In the genomic region with DNA sequence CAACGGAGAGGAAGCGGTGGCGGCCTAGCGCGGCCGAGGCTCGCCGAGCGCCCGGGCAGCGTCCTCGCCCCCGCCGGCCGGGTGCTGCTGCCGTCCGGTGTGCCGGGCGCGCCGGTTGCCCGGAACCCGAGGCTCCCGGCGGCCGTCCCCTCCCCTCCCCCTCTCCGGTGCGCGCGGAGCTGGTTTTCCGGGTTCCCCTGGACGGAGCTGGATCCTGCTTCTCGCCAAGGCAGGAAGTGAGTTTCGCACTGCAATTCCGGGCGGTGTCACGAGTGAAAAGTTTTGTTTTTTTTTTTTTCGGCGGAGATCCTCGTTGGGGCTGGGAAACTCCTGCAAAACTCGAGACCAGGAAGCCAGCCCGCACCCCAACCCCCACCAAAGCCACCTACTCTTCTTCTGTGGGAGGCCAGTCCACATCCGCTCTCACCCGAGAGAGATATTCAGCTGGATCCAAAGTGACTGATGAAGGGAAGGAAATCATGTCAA, we compare ENCODE assay signal across 8 cellular contexts. TPM values are rescaled to one million over a fixed set of nuclear protein-coding genes. Genes with fewer than 3 reads are reported as not detected.
DNase-seq lines count a peak whose midpoint lies in the region; ATAC-seq lines count a peak whose summit lies in the region.

A gene with protein sequence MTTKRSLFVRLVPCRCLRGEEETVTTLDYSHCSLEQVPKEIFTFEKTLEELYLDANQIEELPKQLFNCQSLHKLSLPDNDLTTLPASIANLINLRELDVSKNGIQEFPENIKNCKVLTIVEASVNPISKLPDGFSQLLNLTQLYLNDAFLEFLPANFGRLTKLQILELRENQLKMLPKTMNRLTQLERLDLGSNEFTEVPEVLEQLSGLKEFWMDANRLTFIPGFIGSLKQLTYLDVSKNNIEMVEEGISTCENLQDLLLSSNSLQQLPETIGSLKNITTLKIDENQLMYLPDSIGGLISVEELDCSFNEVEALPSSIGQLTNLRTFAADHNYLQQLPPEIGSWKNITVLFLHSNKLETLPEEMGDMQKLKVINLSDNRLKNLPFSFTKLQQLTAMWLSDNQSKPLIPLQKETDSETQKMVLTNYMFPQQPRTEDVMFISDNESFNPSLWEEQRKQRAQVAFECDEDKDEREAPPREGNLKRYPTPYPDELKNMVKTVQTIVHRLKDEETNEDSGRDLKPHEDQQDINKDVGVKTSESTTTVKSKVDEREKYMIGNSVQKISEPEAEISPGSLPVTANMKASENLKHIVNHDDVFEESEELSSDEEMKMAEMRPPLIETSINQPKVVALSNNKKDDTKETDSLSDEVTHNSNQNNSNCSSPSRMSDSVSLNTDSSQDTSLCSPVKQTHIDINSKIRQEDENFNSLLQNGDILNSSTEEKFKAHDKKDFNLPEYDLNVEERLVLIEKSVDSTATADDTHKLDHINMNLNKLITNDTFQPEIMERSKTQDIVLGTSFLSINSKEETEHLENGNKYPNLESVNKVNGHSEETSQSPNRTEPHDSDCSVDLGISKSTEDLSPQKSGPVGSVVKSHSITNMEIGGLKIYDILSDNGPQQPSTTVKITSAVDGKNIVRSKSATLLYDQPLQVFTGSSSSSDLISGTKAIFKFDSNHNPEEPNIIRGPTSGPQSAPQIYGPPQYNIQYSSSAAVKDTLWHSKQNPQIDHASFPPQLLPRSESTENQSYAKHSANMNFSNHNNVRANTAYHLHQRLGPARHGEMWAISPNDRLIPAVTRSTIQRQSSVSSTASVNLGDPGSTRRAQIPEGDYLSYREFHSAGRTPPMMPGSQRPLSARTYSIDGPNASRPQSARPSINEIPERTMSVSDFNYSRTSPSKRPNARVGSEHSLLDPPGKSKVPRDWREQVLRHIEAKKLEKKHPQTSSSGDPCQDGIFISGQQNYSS (N-terminal part only) (plus strand): TSS at position 300 of the 486 bp plus-strand sequence. CDS start 66,144 bp downstream, outside the sequence.

- peak within 1 kb of the TSS in 1 of 2 experiments; percentile 98 for H3K14ac ChIP-seq in mesenchymal stem cell (ENCODE audit: low read length in 2 of 2)

- peak within 1 kb of the TSS; percentile 96 for H2BK15ac ChIP-seq in mesenchymal stem cell (ENCODE audit: low read depth, poor library complexity, severe bottlenecking)

- peaks cover 38% of the 10 kb centered on the region for H3K36me3 Mint-ChIP-seq in effector memory CD8-positive, alpha-beta T cell (ENCODE audit: insufficient read depth)

- peak within 1 kb of the TSS; percentile 95 to 96 for H3K27ac Mint-ChIP-seq in effector memory CD8-positive, alpha-beta T cell

- peak within 1 kb of the TSS in 1 of 2 experiments; percentile 59 for H2BK12ac ChIP-seq in mesenchymal stem cell (ENCODE audit: low read length in 2 of 2)

- peak within 1 kb of the TSS; percentile 94 to 97 for H3K4me3 ChIP-seq in mesenchymal stem cell (ENCODE audit: insufficient read depth in 1 of 2, low read depth in 1 of 2, low read length in 2 of 2)

- H3K27me3 Mint-ChIP-seq in effector memory CD8-positive, alpha-beta T cell: no peaks in the 10 kb centered on the region

- peak within 1 kb of the TSS; percentile 100 for H3K27ac ChIP-seq in mesenchymal stem cell (ENCODE audit: low read length, poor library complexity, severe bottlenecking)

- peak within 1 kb of the TSS; percentile 100 for H3K9ac ChIP-seq in mesenchymal stem cell (ENCODE audit: low read length)

- H3K9me3 Mint-ChIP-seq in effector memory CD8-positive, alpha-beta T cell: no peaks in the 10 kb centered on the region

- peak within 1 kb of the TSS; percentile 96 for H2BK120ac ChIP-seq in mesenchymal stem cell (ENCODE audit: low read depth, low read length)

- H2BK5ac ChIP-seq in mesenchymal stem cell (ENCODE audit: low read depth, low read length, poor library complexity, severe bottlenecking): peak within 1 kb of the TSS; percentile 98

- peak within 1 kb of the TSS; percentile 96 for H4K8ac ChIP-seq in mesenchymal stem cell (ENCODE audit: low read length)

- peaks cover 6% of the 10 kb centered on the region for H3K4me1 ChIP-seq in mesenchymal stem cell (ENCODE audit: control insufficient read depth, insufficient read depth, low read depth, low read length)

- peak; percentile 35 for DNase-seq in 8988T
- DNase-seq in NCI-H774 (lab: John Stamatoyannopoulos, UW): peak; percentile 44
- peak; percentile 27 to 52 (median 48) for DNase-seq in activated CD8-positive, alpha-beta memory T cell treated with anti-CD3 and anti-CD28 coated beads for 48 hours (ENCODE audit: low read depth in 2 of 3, low spot score in 2 of 3)
- peak; percentile 52 to 57 (median 53) for DNase-seq in effector memory CD8-positive, alpha-beta T cell
- peak; percentile 93 for DNase-seq in mesenchymal stem cell
- DNase-seq in stimulated activated CD8-positive, alpha-beta memory T cell treated with anti-CD3 and anti-CD28 coated beads, Interleukin-12 subunit alpha, Interleukin-12 subunit beta, amount 100 ng/mL, for 4 hours (ENCODE audit: low read depth): peak; percentile 47

- WGBS in mesenchymal stem cell: under 1% methylated on average over 24 of the region's 44 CpGs

- H3K79me1 ChIP-seq in mesenchymal stem cell (replicated peaks; ENCODE audit: low read length, poor library complexity, severe bottlenecking): no peaks in the 10 kb centered on the region

- peak within 1 kb of the TSS; percentile 29 for H2AFZ ChIP-seq in mesenchymal stem cell (ENCODE audit: low read depth, low read length)

- peak within 1 kb of the TSS; percentile 100 for H4K91ac ChIP-seq in mesenchymal stem cell (ENCODE audit: low read length)

- peak within 1 kb of the TSS; percentile 44 for H2AK5ac ChIP-seq in mesenchymal stem cell (ENCODE audit: low read length, severe bottlenecking)

- no peaks in the 10 kb centered on the region for H3K9me3 ChIP-seq in mesenchymal stem cell (ENCODE audit: control insufficient read depth, low read length)

- peak within 1 kb of the TSS; percentile 72 for H3K4me2 ChIP-seq in mesenchymal stem cell (ENCODE audit: low read length, poor library complexity, severe bottlenecking)

- H3K4me3 Mint-ChIP-seq in effector memory CD8-positive, alpha-beta T cell: peak within 1 kb of the TSS; percentile 91 to 97

- H3K23ac ChIP-seq in mesenchymal stem cell (ENCODE audit: low read length in 2 of 2): peak within 1 kb of the TSS; percentile 88 to 97

- ATAC-seq in GM18502 (IDR thresholded peaks at IDR 0.05; ENCODE audit: poor library complexity, unreplicated experiment): peak; percentile 22
- ATAC-seq in HG03045 (IDR thresholded peaks at IDR 0.05; ENCODE audit: unreplicated experiment): peak; percentile 34
- ATAC-seq in effector memory CD8-positive, alpha-beta T cell (replicated peaks): peak; percentile 18

- peaks cover 0 to 5% of the 10 kb centered on the region in 2 experiments for H3K36me3 ChIP-seq in mesenchymal stem cell (ENCODE audit: control insufficient read depth in 1 of 2, insufficient read depth in 2 of 2, low read depth in 1 of 2, low read length in 2 of 2)

- H3K4me1 Mint-ChIP-seq in effector memory CD8-positive, alpha-beta T cell (ENCODE audit: low read depth in 2 of 2): peaks cover 37 to 39% of the 10 kb centered on the region in 2 donors

- H3K18ac ChIP-seq in mesenchymal stem cell (ENCODE audit: low read depth in 1 of 2, low read length in 2 of 2): peak within 1 kb of the TSS; percentile 99 to 100

- H3K4ac ChIP-seq in mesenchymal stem cell (ENCODE audit: low read depth in 1 of 2, low read length in 2 of 2): peak within 1 kb of the TSS; percentile 98 to 100

- H3K27me3 ChIP-seq in mesenchymal stem cell (ENCODE audit: control insufficient read depth in 1 of 2, insufficient read depth in 1 of 2, low read length in 2 of 2): no peaks in the 10 kb centered on the region

RNA-seq across cellular contexts. Expression of the gene that starts here (rescaled TPM):
- 49.1 TPM for polyA plus RNA-seq in mesenchymal stem cell (2013, experiment 1 of 2)
- 47.5 TPM for polyA plus RNA-seq in mesenchymal stem cell (2013, experiment 2 of 2)

Comparison
In these comparisons a context has a peak if more than half of its experiments do, and no peak if none do; other contexts are left out.
1. Peak in every context shown above with its lines: DNase-seq, ATAC-seq, H3K4me3 ChIP-seq and H3K27ac ChIP-seq.
2. DNase-seq: peak in every context shown above with its lines; median percentile 93 in mesenchymal stem cell; 53 in effector memory CD8-positive, alpha-beta T cell; 48 in activated CD8-positive, alpha-beta memory T cell treated with anti-CD3 and anti-CD28 coated beads for 48 hours; 47 in stimulated activated CD8-positive, alpha-beta memory T cell treated with anti-CD3 and anti-CD28 coated beads, Interleukin-12 subunit alpha, Interleukin-12 subunit beta, amount 100 ng/mL, for 4 hours; 44 in NCI-H774; 35 in 8988T.